Comparison of ENCODE assay signal across 11 cellular contexts in the genomic region with DNA sequence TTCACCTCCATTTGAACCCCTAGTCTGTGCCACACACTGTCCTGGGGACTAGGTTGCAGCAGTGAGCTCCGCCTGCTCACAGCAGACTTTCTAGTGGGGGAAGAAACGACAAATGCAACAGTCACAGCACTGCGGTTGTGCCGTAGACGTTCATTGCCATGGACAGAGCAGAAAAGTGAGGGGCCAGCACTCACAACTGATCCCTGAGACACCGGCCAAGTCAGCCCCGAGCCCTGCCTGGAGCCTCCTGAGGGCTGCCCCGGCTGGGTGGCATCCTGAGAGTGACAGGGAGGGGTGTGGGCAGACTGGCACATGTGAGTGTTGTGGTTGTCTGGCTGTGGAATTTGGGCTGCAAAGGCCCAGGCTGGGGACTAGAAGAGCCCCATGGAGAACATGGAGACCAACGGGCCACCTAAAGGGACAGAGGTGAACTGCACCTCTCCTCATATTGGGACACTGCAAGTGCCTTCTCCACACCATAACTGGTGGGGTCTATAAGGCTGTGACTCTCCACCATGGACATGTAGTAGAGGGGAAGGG. TPM values are rescaled to one million over a fixed set of nuclear protein-coding genes. Genes with fewer than 3 reads are reported as not detected.
A peak's percentile ranks its signal among the peaks of the same experiment; 100 is the strongest.
DNase-seq lines count a peak whose midpoint lies in the region; ATAC-seq, FAIRE-seq and TF ChIP-seq lines count a peak whose summit lies in the region.
"Had no signal": no experiment of that assay in that cellular context is flagged by ENCODE, and none has a peak within 500 bp of the region (broad histone marks: within the 10 kb centered on the region; RNA-seq: fewer than 3 reads in every experiment).

No MANE protein-coding gene starts in this region.

- DNase-seq in CD14-positive monocyte (ENCODE audit: low spot score) = no peak
- peak; percentile 31 for DNase-seq in GM12892 (ENCODE audit: insufficient read length)
- DNase-seq in RWPE1 (ENCODE audit: low spot score) = no peak
- peak; percentile 12 for DNase-seq in kidney tubule cell (ENCODE audit: low spot score)
- no peak for DNase-seq in colonic mucosa
- DNase-seq: hypothalamus, NCI-H1694 treated with DMSO at 0.1 percent for 48 hours had no signal

- H3K36me3 Mint-ChIP-seq in CD14-positive monocyte = no peaks in the 10 kb centered on the region

- TF ChIP-seq CTCF in CD14-positive monocyte (IDR thresholded peaks at IDR 0.05) (peak; percentile 16), RWPE1 (conservative IDR thresholded peaks at IDR 0.05; ENCODE audit: low read depth) (peak; percentile 13; the same call in 1 of the 2 replicates), colonic mucosa (IDR thresholded peaks at IDR 0.05) (no peak)

- H3K27me3 ChIP-seq in colonic mucosa = peaks cover 14% of the 10 kb centered on the region

- intact Hi-C loops in CD14-positive monocyte (cut with micrococcal nuclease) (no loop called here), colonic mucosa (cut with DNase I) (no loop called here)

- H3K9ac ChIP-seq in colonic mucosa (ENCODE audit: low read depth in 2 of 2, low read length in 2 of 2) = no peak overlapping the region

- H3K27ac Mint-ChIP-seq in CD14-positive monocyte = peak overlapping the region in 1 of 7 donors; percentile 15

- no peak overlapping the region for H3K4me3 Mint-ChIP-seq in CD14-positive monocyte

- no peak overlapping the region for H3K27ac ChIP-seq in RWPE1
- no peak overlapping the region for H3K27ac ChIP-seq in colonic mucosa

- H3K9me3 Mint-ChIP-seq in CD14-positive monocyte = peaks cover 0 to 23% (median 7%) of the 10 kb centered on the region in 7 donors

- H3K36me3 ChIP-seq in colonic mucosa = no peaks in the 10 kb centered on the region

- H3K4me1 ChIP-seq in colonic mucosa = no peaks in the 10 kb centered on the region

- no peaks in the 10 kb centered on the region for H3K9me3 ChIP-seq in colonic mucosa

- H3K4me1 Mint-ChIP-seq in CD14-positive monocyte = no peaks in the 10 kb centered on the region

- FAIRE-seq in GM12892 (lab: Jason Lieb, UNC) = no peak
- FAIRE-seq: TTC549 had no signal

- no peak for ATAC-seq in HG02973 (IDR thresholded peaks at IDR 0.05; ENCODE audit: unreplicated experiment)
- no peak for ATAC-seq in GM19023 (IDR thresholded peaks at IDR 0.05; ENCODE audit: unreplicated experiment)
- ATAC-seq in HG02642 (IDR thresholded peaks at IDR 0.05; ENCODE audit: poor library complexity, unreplicated experiment) = no peak

- TF ChIP-seq POLR2A in GM12892 (IDR thresholded peaks at IDR 0.05; ENCODE audit: low read depth, low read length) = no peak

- peaks cover 15 to 29% (median 25%) of the 10 kb centered on the region in 3 donors for H3K27me3 Mint-ChIP-seq in CD14-positive monocyte (ENCODE audit: low read depth in 3 of 3)

- CTCF ChIA-PET in RWPE1 (lab: Yijun Ruan, JAX) = interaction anchor here (1.1 to 1.6 kb wide), 2 partner anchors 12 to 16 kb away, joined by 5 to 6 read pairs; no protein-coding TSS in a partner anchor

- POLR2A ChIA-PET in RWPE1 (lab: Yijun Ruan, JAX; ENCODE audit: low non-redundant PET) = no interaction called here

- no peak overlapping the region for H3K4me3 ChIP-seq in colonic mucosa

RNA-seq across cellular contexts. Expression of a gene that starts 4.6 kb away (rescaled TPM):
- polyA plus RNA-seq in CD14-positive monocyte = not detected
- polyA plus RNA-seq in GM12892 (2012; ENCODE audit: missing spikeins) = not detected
- total RNA-seq in colonic mucosa = under 1 TPM in 1 of 2 donors, not detected in 1; 0.49 TPM

RNA-seq across cellular contexts. Expression of a gene that starts 22.0 kb away (rescaled TPM):
- polyA plus RNA-seq in CD14-positive monocyte = not detected
- polyA plus RNA-seq in GM12892 (2012; ENCODE audit: missing spikeins) = 2.3 TPM
- 10 to 100 TPM in 1 of 2 donors, 1 to 10 TPM in 1; 1.9 to 11.1 TPM for total RNA-seq in colonic mucosa

RNA-seq across cellular contexts. Expression of a gene that starts 36.1 kb away (rescaled TPM):
- polyA plus RNA-seq in CD14-positive monocyte = under 1 TPM; 0.23 to 0.85 TPM
- 1.8 TPM for polyA plus RNA-seq in GM12892 (2012; ENCODE audit: missing spikeins)
- 100 to 1,000 TPM; 197 to 435 TPM for total RNA-seq in colonic mucosa

RNA-seq across cellular contexts. Expression of a gene that starts 52.7 kb away (rescaled TPM):
- 10 to 100 TPM; 29.3 to 35.6 TPM for polyA plus RNA-seq in CD14-positive monocyte
- 9.4 TPM for polyA plus RNA-seq in GM12892 (2012; ENCODE audit: missing spikeins)
- 10 to 100 TPM; 16.3 to 24.0 TPM for total RNA-seq in colonic mucosa

Comparison
In these comparisons a context has a peak if more than half of its experiments do, and no peak if none do; other contexts are left out.
1. DNase-seq: peak in GM12892 (single experiment) and kidney tubule cell (single experiment); none in CD14-positive monocyte (single experiment), RWPE1 (single experiment) and colonic mucosa (single experiment).